Comparison of ENCODE assay signal across 12 cellular contexts in the genomic region with DNA sequence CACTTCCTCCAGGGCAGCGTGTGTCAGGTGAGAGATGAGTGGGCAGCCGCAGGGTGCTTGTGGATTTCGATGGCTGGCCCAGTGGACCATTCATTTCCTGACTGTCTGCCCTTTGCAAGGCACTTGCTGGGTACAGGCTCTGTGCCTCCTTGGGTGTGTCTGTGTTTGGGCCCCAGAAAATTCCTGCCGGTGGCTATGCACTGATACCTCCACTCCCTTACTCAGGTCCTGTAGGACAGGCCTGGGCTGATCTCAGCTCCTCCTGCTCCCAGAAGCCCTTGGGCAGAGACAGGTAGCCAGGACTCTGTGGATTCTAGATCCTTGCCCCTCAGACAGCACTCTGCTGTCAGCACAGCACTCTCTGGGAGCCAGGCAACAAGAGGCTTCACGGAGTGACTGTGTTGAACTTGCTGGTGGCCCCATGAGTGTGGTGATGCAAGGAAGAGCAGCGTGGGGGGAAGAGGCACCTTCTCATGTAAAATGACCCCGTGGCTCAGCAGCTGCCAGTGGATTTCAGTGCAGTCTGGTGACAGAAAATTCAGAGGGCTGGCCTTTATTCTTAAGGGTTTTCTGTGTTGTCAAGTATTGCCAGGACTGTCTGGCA. TPM values are rescaled to one million over a fixed set of nuclear protein-coding genes. Genes with fewer than 3 reads are reported as not detected.
DNase-seq lines count a peak whose midpoint lies in the region; ATAC-seq and TF ChIP-seq lines count a peak whose summit lies in the region.
"Had no signal": no experiment of that assay in that cellular context is flagged by ENCODE, and none has a peak within 500 bp of the region (broad histone marks: within the 10 kb centered on the region; RNA-seq: fewer than 3 reads in every experiment).

No MANE protein-coding gene starts in this region.

- no peak overlapping the region for H4K8ac ChIP-seq in H9 (replicated peaks; ENCODE audit: insufficient read length, low read depth, low read length)

- no peak overlapping the region for H2BK20ac ChIP-seq in H9 (ENCODE audit: low read depth, low read length, poor library complexity, severe bottlenecking)

- DNase-seq in CD4-positive, alpha-beta memory T cell: no peak
- no peak for DNase-seq in H9
- no peak for DNase-seq in activated CD8-positive, alpha-beta T cell treated with anti-CD3 and anti-CD28 coated beads, Interleukin-2, amount 10 ng/mL, durations not matched to agents 7 days and 5 days
- DNase-seq in myocyte (ENCODE audit: low read depth): peak; percentile 93
- no peak for DNase-seq in spleen
- DNase-seq: NCI-H2029 treated with DMSO at 0.1 percent for 48 hours, Right ventricle myocardium superior had no signal

- H3K4me3 Mint-ChIP-seq in CD4-positive, alpha-beta memory T cell: no peak overlapping the region
- H3K4me3 Mint-ChIP-seq in H9: no peak overlapping the region
- H3K4me3 Mint-ChIP-seq in activated CD8-positive, alpha-beta T cell treated with anti-CD3 and anti-CD28 coated beads, Interleukin-2, amount 10 ng/mL, durations not matched to agents 7 days and 5 days: no peak overlapping the region
- H3K4me3 Mint-ChIP-seq: mesothelial cell of epicardium had no signal

- H3K27me3 Mint-ChIP-seq in CD4-positive, alpha-beta memory T cell: no peaks in the 10 kb centered on the region
- H3K27me3 Mint-ChIP-seq in H9 (ENCODE audit: low read depth): no peaks in the 10 kb centered on the region
- H3K27me3 Mint-ChIP-seq in activated CD8-positive, alpha-beta T cell treated with anti-CD3 and anti-CD28 coated beads, Interleukin-2, amount 10 ng/mL, durations not matched to agents 7 days and 5 days (ENCODE audit: low read depth): no peaks in the 10 kb centered on the region

- intact Hi-C loops in CD4-positive, alpha-beta memory T cell (cut with micrococcal nuclease): no loop called here
- intact Hi-C loops in spleen (cut with DNase I; ENCODE audit: low total_unique reads): no loop called here

- H3K27ac ChIP-seq in CD4-positive, alpha-beta memory T cell (ENCODE audit: low read depth, low read length): no peak overlapping the region
- H3K27ac ChIP-seq in H9 (ENCODE audit: insufficient read length, low read depth, low read length): no peak overlapping the region
- H3K27ac ChIP-seq in spleen: peak overlapping the region in 2 of 8 donors; percentile 30 to 42

- POLR2A ChIA-PET in CD4-positive, alpha-beta memory T cell (lab: Charles Lee; ENCODE audit: partially characterized antibody): interaction anchor here (0.6 kb wide), 1 partner anchor 25 kb away, joined by 3 read pairs; no protein-coding TSS in a partner anchor
- POLR2A ChIA-PET in activated CD8-positive, alpha-beta T cell treated with anti-CD3 and anti-CD28 coated beads, Interleukin-2, amount 10 ng/mL, durations not matched to agents 7 days and 5 days (lab: Charles Lee): interaction anchor here (1.7 kb wide), 1 partner anchor 26 kb away, joined by 5 read pairs; no protein-coding TSS in a partner anchor

- peaks cover 6% of the 10 kb centered on the region; the same call in 1 of the 2 replicates for H3K79me2 ChIP-seq in H9 (ENCODE audit: insufficient read depth, low read length)

- peaks cover 18 to 52% (median 40%) of the 10 kb centered on the region in 4 donors for H3K4me1 Mint-ChIP-seq in CD4-positive, alpha-beta memory T cell
- peaks cover 16 to 19% of the 10 kb centered on the region in 2 experiments for H3K4me1 Mint-ChIP-seq in H9
- H3K4me1 Mint-ChIP-seq in activated CD8-positive, alpha-beta T cell treated with anti-CD3 and anti-CD28 coated beads, Interleukin-2, amount 10 ng/mL, durations not matched to agents 7 days and 5 days (ENCODE audit: low read depth): peaks cover 53% of the 10 kb centered on the region

- no peak overlapping the region for H2BK12ac ChIP-seq in H9 (ENCODE audit: insufficient read length, low read depth, low read length)

- H3K18ac ChIP-seq in H9 (ENCODE audit: insufficient read length, low read depth, low read length): no peak overlapping the region

- no peak overlapping the region for H2AFZ ChIP-seq in H9 (ENCODE audit: low read length)
- H2AFZ ChIP-seq: hepatocyte had no signal

- no peak overlapping the region for H3T11ph ChIP-seq in H9 (ENCODE audit: low read length)

- peaks cover 3% of the 10 kb centered on the region for H4K20me1 ChIP-seq in H9 (ENCODE audit: control insufficient read depth, insufficient read depth, insufficient read length)

- peaks cover 5% of the 10 kb centered on the region for H3K79me1 ChIP-seq in H9 (ENCODE audit: insufficient read depth, low read depth, low read length, poor library complexity, severe bottlenecking)

- peaks cover 39% of the 10 kb centered on the region for H3K4me1 ChIP-seq in CD4-positive, alpha-beta memory T cell (ENCODE audit: insufficient read depth, low read length)
- no peaks in the 10 kb centered on the region for H3K4me1 ChIP-seq in H9 (ENCODE audit: insufficient read depth, low read length)
- H3K4me1 ChIP-seq in spleen: peaks cover 4 to 62% (median 39%) of the 10 kb centered on the region in 6 donors

- H3K23me2 ChIP-seq in H9 (ENCODE audit: insufficient read length, low read depth, low read length, poor library complexity, severe bottlenecking): no peaks in the 10 kb centered on the region

- H3K4me2 ChIP-seq in H9 (ENCODE audit: insufficient read depth, insufficient read length, low read length): no peak overlapping the region
- H3K4me2 ChIP-seq: hepatocyte had no signal

- no peak overlapping the region for H3K56ac ChIP-seq in H9 (ENCODE audit: insufficient read length, low read depth, low read length)

- no peak overlapping the region for H3K4me3 ChIP-seq in CD4-positive, alpha-beta memory T cell (ENCODE audit: low read length in 2 of 2)
- H3K4me3 ChIP-seq in spleen: no peak overlapping the region
- H3K4me3 ChIP-seq: hepatocyte had no signal

- WGBS in H9 (ENCODE audit: extremely low coverage, insufficient read length, low lambda C conversion rate): no CpG with 5 or more reads among the region's 7 CpGs
- 54 to 87% (median 77%) methylated on average over 7 of the region's 7 CpGs for WGBS in spleen, 5 donors

- H2BK5ac ChIP-seq in H9 (ENCODE audit: insufficient read length, low read length): no peak overlapping the region

- H3K14ac ChIP-seq in H9 (ENCODE audit: insufficient read depth, low read length): peak overlapping the region; percentile 26; the same call in 1 of the 2 replicates

- H3K9ac ChIP-seq in H9 (ENCODE audit: extremely low read depth, insufficient read length, low read length): no peak overlapping the region

- no peak overlapping the region for H2BK120ac ChIP-seq in H9 (ENCODE audit: low read depth, low read length, poor library complexity, severe bottlenecking)

- H3K27ac Mint-ChIP-seq in CD4-positive, alpha-beta memory T cell: peak overlapping the region in 5 of 7 donors; percentile 15 to 87 (median 50)
- H3K27ac Mint-ChIP-seq in H9: peak overlapping the region; percentile 44 to 93 (median 70); a peak in 4 of 7 replicates
- peak overlapping the region; percentile 55 for H3K27ac Mint-ChIP-seq in activated CD8-positive, alpha-beta T cell treated with anti-CD3 and anti-CD28 coated beads, Interleukin-2, amount 10 ng/mL, durations not matched to agents 7 days and 5 days
- H3K27ac Mint-ChIP-seq: mesothelial cell of epicardium had no signal

- no peaks in the 10 kb centered on the region for H3K9me3 ChIP-seq in CD4-positive, alpha-beta memory T cell (ENCODE audit: control insufficient read depth in 1 of 2, low read length in 2 of 2)
- H3K9me3 ChIP-seq in H9 (ENCODE audit: control insufficient read depth, low read depth, low read length) (no peaks in the 10 kb centered on the region), spleen (no peaks in the 10 kb centered on the region)

- CTCF ChIA-PET in CD4-positive, alpha-beta memory T cell (lab: Charles Lee; ENCODE audit: partially characterized antibody): no interaction called here
- CTCF ChIA-PET in activated CD8-positive, alpha-beta T cell treated with anti-CD3 and anti-CD28 coated beads, Interleukin-2, amount 10 ng/mL, durations not matched to agents 7 days and 5 days (lab: Charles Lee): no interaction called here

- TF ChIP-seq POLR2A in spleen (IDR thresholded peaks at IDR 0.05): no peak

- no peak for ATAC-seq in activated CD8-positive, alpha-beta T cell treated with anti-CD3 and anti-CD28 coated beads, Interleukin-2, amount 10 ng/mL, durations not matched to agents 7 days and 5 days
- ATAC-seq in HG03039 (IDR thresholded peaks at IDR 0.05; ENCODE audit: unreplicated experiment): no peak
- ATAC-seq in GM19324 (IDR thresholded peaks at IDR 0.05; ENCODE audit: low FRiP score, unreplicated experiment): no peak
- ATAC-seq: right cardiac atrium had no signal

- H2AK5ac ChIP-seq in H9 (ENCODE audit: insufficient read length, low read length): no peak overlapping the region

- H4K91ac ChIP-seq in H9 (ENCODE audit: insufficient read length, low read depth, low read length): no peak overlapping the region

- no peak overlapping the region for H3K23ac ChIP-seq in H9 (ENCODE audit: insufficient read length, low read depth, low read length)

- H4K5ac ChIP-seq in H9 (ENCODE audit: insufficient read length, low read depth, low read length): no peak overlapping the region

- H3K4ac ChIP-seq in H9 (ENCODE audit: low read depth, low read length): no peak overlapping the region

- no peak overlapping the region for H2BK15ac ChIP-seq in H9 (ENCODE audit: low read depth, low read length)

- H3K9me3 Mint-ChIP-seq in CD4-positive, alpha-beta memory T cell: no peaks in the 10 kb centered on the region
- no peaks in the 10 kb centered on the region for H3K9me3 Mint-ChIP-seq in H9
- H3K9me3 Mint-ChIP-seq in activated CD8-positive, alpha-beta T cell treated with anti-CD3 and anti-CD28 coated beads, Interleukin-2, amount 10 ng/mL, durations not matched to agents 7 days and 5 days (ENCODE audit: insufficient read depth): no peaks in the 10 kb centered on the region
- H3K9me3 Mint-ChIP-seq: mesothelial cell of epicardium had no signal

- peaks cover 21 to 54% of the 10 kb centered on the region in 2 donors for H3K36me3 Mint-ChIP-seq in CD4-positive, alpha-beta memory T cell
- peaks cover 26 to 52% (median 35%) of the 10 kb centered on the region in 3 experiments; a peak in 6 of 7 replicates for H3K36me3 Mint-ChIP-seq in H9 (ENCODE audit: insufficient read depth in 1 of 3, low read depth in 3 of 3)
- H3K36me3 Mint-ChIP-seq in activated CD8-positive, alpha-beta T cell treated with anti-CD3 and anti-CD28 coated beads, Interleukin-2, amount 10 ng/mL, durations not matched to agents 7 days and 5 days (ENCODE audit: low read depth): peaks cover 35% of the 10 kb centered on the region

- peaks cover 28% of the 10 kb centered on the region for H3K36me3 ChIP-seq in CD4-positive, alpha-beta memory T cell (ENCODE audit: insufficient read depth, low read length)
- H3K36me3 ChIP-seq in spleen: peaks cover 4 to 90% (median 56%) of the 10 kb centered on the region in 6 donors

- no peaks in the 10 kb centered on the region for H3K27me3 ChIP-seq in CD4-positive, alpha-beta memory T cell (ENCODE audit: insufficient read depth, low read length)
- H3K27me3 ChIP-seq in H9 (ENCODE audit: insufficient read depth, low read length) (no peaks in the 10 kb centered on the region), spleen (replicated peaks in 1 of 7) (no peaks in the 10 kb centered on the region)
- H3K27me3 ChIP-seq: hepatocyte had no signal

- TF ChIP-seq CTCF in H9 (conservative IDR thresholded peaks at IDR 0.05) (no peak), spleen (IDR thresholded peaks at IDR 0.05 in 8 of 11, conservative IDR thresholded peaks at IDR 0.05 in 3 of 11) (no peak)

RNA-seq across cellular contexts. Expression of gene PGS1, which starts 29.0 kb away (rescaled TPM):
- 10 to 100 TPM; 84.4 to 84.8 TPM for total RNA-seq in CD4-positive, alpha-beta memory T cell
- polyA plus RNA-seq in CD4-positive, alpha-beta memory T cell: 10 to 100 TPM; 33.9 to 36.6 TPM
- 41.8 and 45.7 TPM in 2 replicates for total RNA-seq in H9 (2021)
- 10 to 100 TPM; 46.5 to 51.0 TPM for total RNA-seq in activated CD8-positive, alpha-beta T cell treated with anti-CD3 and anti-CD28 coated beads, Interleukin-2, amount 10 ng/mL, durations not matched to agents 7 days and 5 days
- total RNA-seq in myocyte: 37.9 and 53.2 TPM in 2 replicates
- polyA plus RNA-seq in myocyte (2012): 32.8 TPM
- 100 to 1,000 TPM in 6 of 7 donors, 10 to 100 TPM in 1; 60.1 to 217 (median 112) TPM for total RNA-seq in spleen
- polyA plus RNA-seq in spleen: 10 to 100 TPM; 20.0 to 34.7 (median 20.5) TPM

RNA-seq across cellular contexts. Expression of gene SOCS3, which starts 47.6 kb away (rescaled TPM):
- 1 to 10 TPM; 7.5 to 8.4 TPM for total RNA-seq in CD4-positive, alpha-beta memory T cell
- polyA plus RNA-seq in CD4-positive, alpha-beta memory T cell: 100 to 1,000 TPM in 1 of 2 donors, 10 to 100 TPM in 1; 60.8 to 220 TPM
- 9.5 and 9.6 TPM in 2 replicates for total RNA-seq in H9 (2021)
- total RNA-seq in activated CD8-positive, alpha-beta T cell treated with anti-CD3 and anti-CD28 coated beads, Interleukin-2, amount 10 ng/mL, durations not matched to agents 7 days and 5 days: 1 to 10 TPM; 9.1 TPM
- total RNA-seq in myocyte: 36.0 and 38.3 TPM in 2 replicates
- polyA plus RNA-seq in myocyte (2012): 10.1 TPM
- total RNA-seq in spleen: 100 to 1,000 TPM in 4 of 7 donors, 10 to 100 TPM in 3; 21.4 to 164 (median 103) TPM
- polyA plus RNA-seq in spleen: 10 to 100 TPM; 10.7 to 22.2 (median 12.2) TPM
